15 cellular contexts compared by ENCODE assay signal in genomic region chr18:9870431-9871023, GRCh38. TPM values are rescaled to one million over a fixed set of nuclear protein-coding genes. Genes with fewer than 3 reads are reported as not detected.
A peak's percentile ranks its signal among the peaks of the same experiment; 100 is the strongest.
DNase-seq lines count a peak whose midpoint lies in the region; ATAC-seq, FAIRE-seq and TF ChIP-seq lines count a peak whose summit lies in the region.
"Had no signal": no experiment of that assay in that cellular context is flagged by ENCODE, and none has a peak within 500 bp of the region (broad histone marks: within the 10 kb centered on the region; RNA-seq: fewer than 3 reads in every experiment).

No MANE protein-coding gene starts in this region.

- peaks cover 14 to 16% of the 10 kb centered on the region in 2 experiments for H3K9me3 Mint-ChIP-seq in H9

- H3K18ac ChIP-seq in H9 (ENCODE audit: insufficient read length, low read depth, low read length) = no peak overlapping the region

- no peak for TF ChIP-seq CTCF in A673 (conservative IDR thresholded peaks at IDR 0.05; ENCODE audit: low read depth, low read length)
- no peak for TF ChIP-seq CTCF in H9 (conservative IDR thresholded peaks at IDR 0.05)
- TF ChIP-seq CTCF in SK-N-SH (IDR thresholded peaks at IDR 0.05) = no peak
- no peak for TF ChIP-seq CTCF in keratinocyte (optimal IDR thresholded peaks at IDR 0.05 in 1 of 3, IDR thresholded peaks at IDR 0.05 in 1 of 3, conservative IDR thresholded peaks at IDR 0.05 in 1 of 3; ENCODE audit: extremely low read depth in 1 of 3, insufficient read depth in 2 of 3, low read length in 3 of 3)

- FAIRE-seq in keratinocyte (lab: Jason Lieb, UNC) = no peak
- FAIRE-seq: islet of Langerhans had no signal

- H3K27ac ChIP-seq in A673 (ENCODE audit: low read depth, low read length, poor library complexity, severe bottlenecking) = peak overlapping the region; percentile 72
- no peak overlapping the region for H3K27ac ChIP-seq in H9 (ENCODE audit: insufficient read length, low read depth, low read length)
- peak overlapping the region in 1 of 2 experiments; percentile 68; a peak in 3 of 4 replicates for H3K27ac ChIP-seq in SK-N-SH (ENCODE audit: low read depth in 2 of 2, low read length in 1 of 2)
- H3K27ac ChIP-seq in keratinocyte (ENCODE audit: control insufficient read depth, insufficient read depth, low read length) = peak overlapping the region; percentile 47
- H3K27ac ChIP-seq: parathyroid adenoma had no signal

- no peak overlapping the region for H2BK20ac ChIP-seq in H9 (ENCODE audit: low read depth, low read length, poor library complexity, severe bottlenecking)

- H2BK15ac ChIP-seq in H9 (ENCODE audit: low read depth, low read length) = no peak overlapping the region

- H2BK5ac ChIP-seq in H9 (ENCODE audit: insufficient read length, low read length) = no peak overlapping the region

- dilution Hi-C loops in keratinocyte (cut with MboI; ENCODE audit: extremely low pct_ligation_motif_present, low sequenced_read_pairs) = no loop called here

- H4K8ac ChIP-seq in H9 (replicated peaks; ENCODE audit: insufficient read length, low read depth, low read length) = no peak overlapping the region

- H4K20me1 ChIP-seq in H9 (ENCODE audit: control insufficient read depth, insufficient read depth, insufficient read length) (no peaks in the 10 kb centered on the region), SK-N-SH (ENCODE audit: insufficient read depth) (no peaks in the 10 kb centered on the region), keratinocyte (ENCODE audit: control insufficient read depth, extremely low read depth, insufficient read depth, low read length) (no peaks in the 10 kb centered on the region)

- H2BK12ac ChIP-seq in H9 (ENCODE audit: insufficient read length, low read depth, low read length) = no peak overlapping the region

- intact Hi-C loops in A673 (cut with micrococcal nuclease; ENCODE audit: unreplicated experiment) = no loop called here

- H3K36me3 ChIP-seq in A673 (ENCODE audit: insufficient read depth, low read length, poor library complexity, severe bottlenecking) (no peaks in the 10 kb centered on the region), SK-N-SH (replicated peaks in 1 of 2; ENCODE audit: control insufficient read depth in 1 of 2, insufficient read depth in 2 of 2, low read length in 1 of 2) (no peaks in the 10 kb centered on the region), keratinocyte (ENCODE audit: control insufficient read depth in 2 of 2, extremely low read depth in 1 of 2, insufficient read depth in 2 of 2, low read length in 2 of 2) (no peaks in the 10 kb centered on the region)

- H3K4ac ChIP-seq in H9 (ENCODE audit: low read depth, low read length) = no peak overlapping the region

- no peak overlapping the region; the same call in 1 of the 2 replicates for H3K14ac ChIP-seq in H9 (ENCODE audit: insufficient read depth, low read length)

- H3T11ph ChIP-seq in H9 (ENCODE audit: low read length) = no peak overlapping the region

- H3K27me3 ChIP-seq in A673 (replicated peaks; ENCODE audit: insufficient read depth, low read depth, low read length, poor library complexity) (no peaks in the 10 kb centered on the region), H9 (ENCODE audit: insufficient read depth, low read length) (no peaks in the 10 kb centered on the region), SK-N-SH (ENCODE audit: insufficient read depth) (no peaks in the 10 kb centered on the region), keratinocyte (ENCODE audit: control insufficient read depth, extremely low read depth, insufficient read depth, low read length) (no peaks in the 10 kb centered on the region)
- H3K27me3 ChIP-seq: body of pancreas had no signal

- peak overlapping the region; percentile 18 for H2AFZ ChIP-seq in H9 (ENCODE audit: low read length)
- peak overlapping the region; percentile 91 for H2AFZ ChIP-seq in SK-N-SH (ENCODE audit: low read depth)
- H2AFZ ChIP-seq in keratinocyte (ENCODE audit: control insufficient read depth, low read length) = peak overlapping the region; percentile 77
- H2AFZ ChIP-seq: parathyroid adenoma had no signal

- H3K79me2 ChIP-seq in H9 (ENCODE audit: insufficient read depth, low read length) (no peaks in the 10 kb centered on the region), SK-N-SH (ENCODE audit: insufficient read depth) (no peaks in the 10 kb centered on the region), keratinocyte (ENCODE audit: control insufficient read depth, insufficient read depth, low read length) (no peaks in the 10 kb centered on the region)
- H3K79me2 ChIP-seq: parathyroid adenoma had no signal

- CTCF ChIA-PET in A673 (lab: Charles Lee) = no interaction called here
- CTCF ChIA-PET in SK-N-SH (lab: Yijun Ruan, JAX) = interaction anchor here (0.6 to 1.0 kb wide), 3 partner anchors 10 to 74 kb away, joined by 3 to 4 read pairs (median 3); partner anchors contain the start of gene TXNDC2

- H3K23me2 ChIP-seq in H9 (ENCODE audit: insufficient read length, low read depth, low read length, poor library complexity, severe bottlenecking) = no peaks in the 10 kb centered on the region

- H3F3A ChIP-seq in SK-N-SH (replicated peaks; ENCODE audit: insufficient read depth) = peaks cover 20% of the 10 kb centered on the region

- H4K5ac ChIP-seq in H9 (ENCODE audit: insufficient read length, low read depth, low read length) = no peak overlapping the region

- H3K9ac ChIP-seq in H9 (ENCODE audit: extremely low read depth, insufficient read length, low read length) = no peak overlapping the region
- no peak overlapping the region; the same call in 1 of the 2 replicates for H3K9ac ChIP-seq in SK-N-SH
- H3K9ac ChIP-seq in keratinocyte (ENCODE audit: control insufficient read depth, extremely low read depth, insufficient read depth, low read length) = peak overlapping the region; percentile 4
- H3K9ac ChIP-seq: parathyroid adenoma had no signal

- BruUV-seq in A673 (replicated peaks; lab: Mats Ljungman, UMichigan) = no TSS peak

- peak overlapping the region in 1 of 2 experiments; percentile 14; a peak in 1 of 5 replicates for H3K4me3 Mint-ChIP-seq in H9
- H3K4me3 Mint-ChIP-seq: activated B cell treated with CpG ODN at 0.5 μM for 24 hours; activated T-cell treated with anti-CD3 and anti-CD28 coated beads, Interleukin-2, amount 50 U/mL, for 72 hours had no signal

- peaks cover 11% of the 10 kb centered on the region for H3K9me3 ChIP-seq in A673 (ENCODE audit: low read depth, low read length, poor library complexity, severe bottlenecking)
- H3K9me3 ChIP-seq in H9 (ENCODE audit: control insufficient read depth, low read depth, low read length) = no peaks in the 10 kb centered on the region
- peaks cover 3% of the 10 kb centered on the region; the same call in 1 of the 2 replicates for H3K9me3 ChIP-seq in SK-N-SH
- peaks cover 6% of the 10 kb centered on the region for H3K9me3 ChIP-seq in keratinocyte (ENCODE audit: control insufficient read depth, low read depth, low read length)

- no peak overlapping the region for H3K23ac ChIP-seq in H9 (ENCODE audit: insufficient read length, low read depth, low read length)

- no peaks in the 10 kb centered on the region for H3K9me2 ChIP-seq in SK-N-SH

- no peak overlapping the region for H4K91ac ChIP-seq in H9 (ENCODE audit: insufficient read length, low read depth, low read length)

- peaks cover 23% of the 10 kb centered on the region for H3K4me1 ChIP-seq in A673 (ENCODE audit: insufficient read depth, low read length, poor library complexity, severe bottlenecking)
- peaks cover 10% of the 10 kb centered on the region; the same call in 1 of the 2 replicates for H3K4me1 ChIP-seq in H9 (ENCODE audit: insufficient read depth, low read length)
- peaks cover 20 to 31% of the 10 kb centered on the region in 2 experiments for H3K4me1 ChIP-seq in SK-N-SH (ENCODE audit: control insufficient read depth in 1 of 2, insufficient read depth in 2 of 2, low read depth in 1 of 2, low read length in 1 of 2)
- H3K4me1 ChIP-seq in keratinocyte (ENCODE audit: control insufficient read depth, extremely low read depth, insufficient read depth, low read length) = peaks cover 29% of the 10 kb centered on the region
- H3K4me1 ChIP-seq: parathyroid adenoma had no signal

- H3K56ac ChIP-seq in H9 (ENCODE audit: insufficient read length, low read depth, low read length) = no peak overlapping the region

- TF ChIP-seq RAD21 in SK-N-SH (IDR thresholded peaks at IDR 0.05; ENCODE audit: low read length) = no peak

- peaks cover 7 to 18% (median 8%) of the 10 kb centered on the region in 3 experiments for H3K36me3 Mint-ChIP-seq in H9 (ENCODE audit: insufficient read depth in 1 of 3, low read depth in 3 of 3)

- H2BK120ac ChIP-seq in H9 (ENCODE audit: low read depth, low read length, poor library complexity, severe bottlenecking) = no peak overlapping the region

- H3K27me3 Mint-ChIP-seq in H9 (ENCODE audit: low read depth) = peaks cover 2% of the 10 kb centered on the region; the same call in 1 of the 2 replicates

- H2AK5ac ChIP-seq in H9 (ENCODE audit: insufficient read length, low read length) = no peak overlapping the region

- no peak overlapping the region for H3K4me3 ChIP-seq in A673 (ENCODE audit: low read depth, low read length, poor library complexity, severe bottlenecking)
- H3K4me3 ChIP-seq in SK-N-SH (ENCODE audit: low read depth in 2 of 2, low read length in 1 of 2) = no peak overlapping the region
- no peak overlapping the region for H3K4me3 ChIP-seq in keratinocyte (ENCODE audit: control insufficient read depth in 2 of 3, extremely low read depth in 1 of 3, insufficient read depth in 2 of 3, low read depth in 1 of 3, low read length in 3 of 3)
- H3K4me3 ChIP-seq: body of pancreas had no signal

- H3K4me1 Mint-ChIP-seq in H9 = peaks cover 31 to 33% of the 10 kb centered on the region in 2 experiments

- TF ChIP-seq EP300 in SK-N-SH (IDR thresholded peaks at IDR 0.05; ENCODE audit: borderline replicate concordance in 1 of 2, low read depth in 1 of 2, low read length in 1 of 2) = no peak

- DNase-seq in A673 (ENCODE audit: low spot score) (no peak), H9 (no peak), SK-N-SH (no peak), keratinocyte (ENCODE audit: low read depth, low spot score) (no peak), nucleus accumbens (lab: John Stamatoyannopoulos, UW) (no peak), middle frontal gyrus (ENCODE audit: extremely low spot score, low spot score) (no peak)
- DNase-seq in stimulated activated CD4-positive, alpha-beta T cell treated with anti-CD3 and anti-CD28 coated beads, Interleukin-4, amount 100 ng/mL, for 4 hours = no peak
- DNase-seq: activated B cell treated with CpG ODN at 0.5 μM for 24 hours, SHP77 had no signal

- H3K79me1 ChIP-seq in H9 (ENCODE audit: insufficient read depth, low read depth, low read length, poor library complexity, severe bottlenecking) = no peaks in the 10 kb centered on the region

- no CpG with 5 or more reads among the region's 4 CpGs for WGBS in H9 (ENCODE audit: extremely low coverage, insufficient read length, low lambda C conversion rate)
- WGBS in SK-N-SH (ENCODE audit: low lambda C conversion rate) = 83% methylated on average over 4 of the region's 4 CpGs

- ATAC-seq in HG03135 (IDR thresholded peaks at IDR 0.05; ENCODE audit: unreplicated experiment) = no peak

- no peaks in the 10 kb centered on the region for H3K9me1 ChIP-seq in keratinocyte (ENCODE audit: control insufficient read depth, extremely low read depth, insufficient read depth, low read length)

- H3K4me2 ChIP-seq in H9 (ENCODE audit: insufficient read depth, insufficient read length, low read length) = no peak overlapping the region
- H3K4me2 ChIP-seq in SK-N-SH = peak overlapping the region; percentile 1
- peak overlapping the region; percentile 13 for H3K4me2 ChIP-seq in keratinocyte (ENCODE audit: control insufficient read depth, extremely low read depth, insufficient read depth, low read depth, low read length)

- POLR2A ChIA-PET in A673 (lab: Charles Lee; ENCODE audit: low non-redundant PET) (no interaction called here), SK-N-SH (lab: Yijun Ruan, JAX) (no interaction called here)

- H3K27ac Mint-ChIP-seq in H9 = peak overlapping the region; percentile 12 to 96 (median 61); a peak in 5 of 7 replicates
- H3K27ac Mint-ChIP-seq: activated B cell treated with CpG ODN at 0.5 μM for 24 hours; activated T-cell treated with anti-CD3 and anti-CD28 coated beads, Interleukin-2, amount 50 U/mL, for 72 hours had no signal

RNA-seq across cellular contexts. Expression of gene TXNDC2, which starts 15.2 kb away (rescaled TPM):
- total RNA-seq in A673 (2021) (0.13 and 0.42 TPM in 2 replicates), H9 (2021) (0.28 TPM in 1 of 2 replicates, not detected in the other)
- polyA plus RNA-seq in SK-N-SH (2012; rRNA removed) (0.06 and 0.07 TPM in 2 replicates), keratinocyte (0.03 TPM in 1 of 3 replicates, not detected in the others)
- polyA plus RNA-seq in SK-N-SH (2012; cell fraction: cytosol; rRNA removed) = 0.08 TPM in 2 replicates
- 0.06 and 0.07 TPM in 2 replicates for polyA plus RNA-seq in SK-N-SH (2012; cell fraction: nucleus; rRNA removed)
- not detected for polyA plus RNA-seq in keratinocyte (2011; ENCODE audit: low read depth)
- not detected in 2 replicates for polyA plus RNA-seq in keratinocyte (2011; cell fraction: cytosol; rRNA removed)
- polyA plus RNA-seq in keratinocyte (2011; cell fraction: nucleus; rRNA removed) = not detected in 2 replicates
- polyA plus RNA-seq in keratinocyte (2012; ENCODE audit: low replicate concordance) = 0.06 TPM in 1 of 2 replicates, not detected in the other
- 0.16 TPM in 1 of 3 replicates, not detected in the others for polyA minus RNA-seq in keratinocyte
- not detected for polyA minus RNA-seq in keratinocyte (2011; cell fraction: cytosol; rRNA and poly(A)+ RNA removed)
- not detected in 2 replicates for polyA minus RNA-seq in keratinocyte (2011; cell fraction: nucleus; rRNA and poly(A)+ RNA removed)
- total RNA-seq: activated T-cell treated with anti-CD3 and anti-CD28 coated beads, Interleukin-2, amount 50 U/mL, for 72 hours; body of pancreas; esophagus mucosa had no signal

RNA-seq across cellular contexts. Expression of gene VAPA, which starts 43.3 kb away (rescaled TPM):
- total RNA-seq in A673 (2021) (185 and 204 TPM in 2 replicates), H9 (2021) (126 and 141 TPM in 2 replicates)
- polyA plus RNA-seq in SK-N-SH (2012; rRNA removed) (109 and 129 TPM in 2 replicates), keratinocyte (174 to 350 TPM (median 267 TPM) in 3 replicates)
- polyA plus RNA-seq in SK-N-SH (2012; cell fraction: cytosol; rRNA removed) = 167 and 214 TPM in 2 replicates
- 25.1 and 62.3 TPM in 2 replicates for polyA plus RNA-seq in SK-N-SH (2012; cell fraction: nucleus; rRNA removed)
- 170 TPM for polyA plus RNA-seq in keratinocyte (2011; ENCODE audit: low read depth)
- 244 and 459 TPM in 2 replicates for polyA plus RNA-seq in keratinocyte (2011; cell fraction: cytosol; rRNA removed)
- polyA plus RNA-seq in keratinocyte (2011; cell fraction: nucleus; rRNA removed) = 146 and 198 TPM in 2 replicates
- polyA plus RNA-seq in keratinocyte (2012; ENCODE audit: low replicate concordance) = 143 and 223 TPM in 2 replicates
- polyA minus RNA-seq in keratinocyte = 18.6 to 194 TPM (median 79.0 TPM) in 3 replicates
- polyA minus RNA-seq in keratinocyte (2011; cell fraction: cytosol; rRNA and poly(A)+ RNA removed) = 163 TPM
- 37.4 and 91.5 TPM in 2 replicates for polyA minus RNA-seq in keratinocyte (2011; cell fraction: nucleus; rRNA and poly(A)+ RNA removed)

Comparison
In these comparisons a context has a peak if more than half of its experiments do, and no peak if none do; other contexts are left out.
1. H2AFZ ChIP-seq: peak in every context shown above with its lines; median percentile 91 in SK-N-SH; 77 in keratinocyte; 18 in H9.